In the genomic region with DNA sequence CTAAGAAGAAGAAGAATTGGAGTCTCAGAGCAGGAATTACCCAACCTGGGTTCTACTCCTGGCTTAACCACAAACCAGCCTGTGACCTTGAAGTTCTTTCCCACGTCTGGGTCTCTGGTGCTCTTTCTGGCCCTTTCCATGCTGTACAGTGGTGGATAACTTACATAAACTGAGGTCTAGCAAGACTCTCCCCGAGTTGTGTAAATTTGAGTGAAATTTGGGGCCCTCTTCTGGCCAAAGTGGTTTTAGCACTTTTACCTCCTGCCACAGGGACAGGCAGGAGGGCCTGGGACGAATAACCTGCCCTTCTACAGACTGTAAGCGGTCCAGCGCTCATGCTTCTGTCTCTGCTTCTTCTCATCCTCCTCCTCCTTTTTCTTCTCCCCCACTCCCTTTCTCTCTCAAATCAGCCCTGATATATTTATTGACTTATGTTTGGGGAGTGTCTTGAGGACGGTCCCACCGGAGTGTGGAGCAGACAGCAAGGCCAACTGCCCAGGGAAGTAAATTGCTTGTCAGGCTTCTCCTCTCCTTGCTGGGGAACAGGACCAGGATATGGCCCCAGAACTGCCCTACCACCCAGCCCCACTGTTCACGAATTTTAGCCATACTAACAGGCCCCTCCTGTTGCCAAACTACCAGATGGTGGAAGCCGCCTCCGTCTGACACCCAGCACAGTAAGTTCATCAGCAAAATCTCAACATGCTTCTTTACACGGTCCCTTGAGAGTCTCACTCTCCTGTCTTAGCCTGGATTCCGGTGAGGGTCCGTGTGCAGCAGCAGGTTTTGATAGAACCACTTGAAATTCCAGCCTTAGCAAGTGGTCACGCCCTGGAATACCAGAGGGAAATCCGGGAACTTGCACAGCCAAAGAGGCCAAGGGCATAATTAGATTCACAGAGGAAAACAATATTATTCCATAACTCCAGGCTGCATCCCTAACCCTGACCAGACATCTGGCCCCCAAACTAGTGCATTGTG, we compare ENCODE assay signal across 8 cellular contexts. TPM values are rescaled to one million over a fixed set of nuclear protein-coding genes. Genes with fewer than 3 reads are reported as not detected.
A peak's percentile ranks its signal among the peaks of the same experiment; 100 is the strongest.
DNase-seq lines count a peak whose midpoint lies in the region; ATAC-seq and TF ChIP-seq lines count a peak whose summit lies in the region.

No MANE protein-coding gene starts in this region.

- peak; percentile 93 for DNase-seq in G401 (ENCODE audit: low spot score)
- DNase-seq in HFF-Myc (ENCODE audit: extremely low read depth, low read depth): peak; percentile 41
- DNase-seq in NCI-H510A (lab: John Stamatoyannopoulos, UW): peak; percentile 48
- DNase-seq in activated CD8-positive, alpha-beta memory T cell treated with anti-CD3 and anti-CD28 coated beads for 4 hours (ENCODE audit: low read depth in 2 of 2): peak; percentile 9 to 17
- DNase-seq in endodermal cell: peak; percentile 93
- peak in 1 of 2 experiments; percentile 70 for DNase-seq in mesothelial cell of epicardium (ENCODE audit: low spot score in 2 of 2, unreplicated experiment in 2 of 2)
- peak; percentile 55 for DNase-seq in stimulated activated naive CD8-positive, alpha-beta T cell treated with anti-CD3 and anti-CD28 coated beads, Interleukin-15, Interleukin-2, amounts not matched to agents 100 U/mL and 50 U/mL, for 24 hours

- H3K4me3 Mint-ChIP-seq in endodermal cell (no peak overlapping the region), mesothelial cell of epicardium (no peak overlapping the region)

- H3K27ac ChIP-seq in endodermal cell (ENCODE audit: low read depth, low read length): no peak overlapping the region

- peaks cover 14% of the 10 kb centered on the region for H3K27me3 ChIP-seq in endodermal cell (ENCODE audit: control insufficient read depth, insufficient read depth, low read length, poor library complexity, severe bottlenecking)

- H3K36me3 Mint-ChIP-seq in endodermal cell (ENCODE audit: low read depth): no peaks in the 10 kb centered on the region
- peaks cover 5% of the 10 kb centered on the region for H3K36me3 Mint-ChIP-seq in mesothelial cell of epicardium

- peak; percentile 52 for ATAC-seq in stimulated activated naive CD8-positive, alpha-beta T cell treated with anti-CD3 and anti-CD28 coated beads, Interleukin-15, Interleukin-2, amounts not matched to agents 100 U/mL and 50 U/mL, for 24 hours
- no peak for ATAC-seq in GM19467 (IDR thresholded peaks at IDR 0.05; ENCODE audit: unreplicated experiment)

- no peaks in the 10 kb centered on the region for H3K36me3 ChIP-seq in endodermal cell (ENCODE audit: control insufficient read depth, insufficient read depth, low read length)

- H3K9me3 Mint-ChIP-seq in endodermal cell (peaks cover 6% of the 10 kb centered on the region), mesothelial cell of epicardium (peaks cover 5% of the 10 kb centered on the region)

- H3K9me3 ChIP-seq in endodermal cell (ENCODE audit: control insufficient read depth, low read length): peaks cover under 1% of the 10 kb centered on the region

- WGBS in endodermal cell (ENCODE audit: insufficient coverage in 1 of 2, insufficient read length in 1 of 2), 2 experiments: 63 to 81% methylated on average over 8 to 15 of the region's 15 CpGs

- no peak overlapping the region for H3K9ac ChIP-seq in endodermal cell (ENCODE audit: extremely low read depth, low read length, poor library complexity, severe bottlenecking)

- H3K4me1 Mint-ChIP-seq in endodermal cell (peaks cover 15% of the 10 kb centered on the region), mesothelial cell of epicardium (peaks cover 24% of the 10 kb centered on the region)

- TF ChIP-seq CTCF in HFF-Myc (IDR thresholded peaks at IDR 0.05; ENCODE audit: low read depth, low read length, missing control alignments) (peak; percentile 64), endodermal cell (conservative IDR thresholded peaks at IDR 0.05) (peak; percentile 88), mesothelial cell of epicardium (IDR thresholded peaks at IDR 0.05; ENCODE audit: unreplicated experiment) (peak; percentile 50)

- no peak overlapping the region for H3K4me3 ChIP-seq in HFF-Myc (replicated peaks; ENCODE audit: low read depth, low read length)
- H3K4me3 ChIP-seq in endodermal cell (ENCODE audit: low read length): no peak overlapping the region

- H3K27ac Mint-ChIP-seq in endodermal cell (no peak overlapping the region), mesothelial cell of epicardium (no peak overlapping the region)

- H3K27me3 Mint-ChIP-seq in endodermal cell (ENCODE audit: insufficient read depth): peaks cover 8% of the 10 kb centered on the region
- H3K27me3 Mint-ChIP-seq in mesothelial cell of epicardium (ENCODE audit: low read depth): no peaks in the 10 kb centered on the region

- peaks cover 5% of the 10 kb centered on the region for H3K4me1 ChIP-seq in endodermal cell (ENCODE audit: control insufficient read depth, insufficient read depth, low read length)

- in situ Hi-C loops in G401 (cut with HindIII; ENCODE audit: low sequenced_read_pairs): no loop called here

RNA-seq across cellular contexts. Expression of a gene that starts 4.1 kb away (rescaled TPM):
- 11.0 and 19.1 TPM in 2 replicates for total RNA-seq in G401 (2014; rRNA removed; shearing (Covaris generic))
- total RNA-seq in endodermal cell (10 to 100 TPM; 15.7 to 22.6 TPM), mesothelial cell of epicardium (33.5 to 36.8 TPM (median 34.4 TPM) in 3 replicates)
- 11.5 TPM for polyA plus RNA-seq in endodermal cell (2013, experiment 1 of 2)
- 11.0 TPM for polyA plus RNA-seq in endodermal cell (2013, experiment 2 of 2)

RNA-seq across cellular contexts. Expression of a gene that starts 58.5 kb away (rescaled TPM):
- total RNA-seq in G401 (2014; rRNA removed; shearing (Covaris generic)): 24.1 and 28.7 TPM in 2 replicates
- 10 to 100 TPM; 13.5 to 19.9 TPM for total RNA-seq in endodermal cell
- 19.2 TPM for polyA plus RNA-seq in endodermal cell (2013, experiment 1 of 2)
- 17.2 TPM for polyA plus RNA-seq in endodermal cell (2013, experiment 2 of 2)
- 14.0 to 14.5 TPM (median 14.2 TPM) in 3 replicates for total RNA-seq in mesothelial cell of epicardium
